ENCODE assay signal across 8 cellular contexts in the genomic region with DNA sequence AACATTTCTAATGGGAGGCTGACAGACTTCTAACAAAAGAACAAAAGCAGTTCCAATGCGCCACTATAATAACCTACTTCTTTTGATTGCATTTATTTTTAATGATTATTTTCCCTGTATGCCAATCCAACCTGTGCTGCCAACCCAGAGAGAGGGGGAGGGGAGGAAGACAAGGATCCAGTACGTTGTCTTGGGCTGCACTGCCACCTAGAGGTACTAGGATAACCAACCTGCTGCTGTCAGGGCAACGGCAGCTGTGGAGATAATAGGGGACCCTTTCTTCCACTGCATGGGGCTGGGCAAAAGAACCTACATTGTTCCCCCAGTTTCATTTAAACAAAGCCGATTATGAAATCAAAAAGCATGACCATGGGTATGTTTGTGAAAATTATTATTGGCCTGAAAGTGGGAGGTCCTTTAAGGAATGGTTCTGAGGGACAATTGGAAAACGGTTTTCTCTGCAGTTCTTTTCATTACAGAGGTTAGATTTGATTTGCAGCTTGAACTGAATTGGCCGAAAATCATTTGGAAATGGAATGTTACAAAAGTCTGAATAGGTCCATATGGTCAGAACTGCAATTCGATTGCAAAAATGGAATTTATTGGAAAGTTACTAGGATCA.
DNase-seq lines count a peak whose midpoint lies in the region; ATAC-seq and TF ChIP-seq lines count a peak whose summit lies in the region.

No MANE protein-coding gene starts in this region.

- no peaks in the 10 kb centered on the region for H3K4me1 Mint-ChIP-seq in activated CD8-positive, alpha-beta memory T cell treated with anti-CD3 and anti-CD28 coated beads, Interleukin-2, amount 10 ng/mL, durations not matched to agents 7 days and 5 days

- H3K36me3 Mint-ChIP-seq in activated CD8-positive, alpha-beta memory T cell treated with anti-CD3 and anti-CD28 coated beads, Interleukin-2, amount 10 ng/mL, durations not matched to agents 7 days and 5 days = no peaks in the 10 kb centered on the region

- H3K4me1 ChIP-seq in vagina = no peaks in the 10 kb centered on the region

- no peaks in the 10 kb centered on the region for H3K36me3 ChIP-seq in vagina

- intact Hi-C loops in vagina (cut with DNase I) = no loop called here

- H3K27me3 Mint-ChIP-seq in activated CD8-positive, alpha-beta memory T cell treated with anti-CD3 and anti-CD28 coated beads, Interleukin-2, amount 10 ng/mL, durations not matched to agents 7 days and 5 days = no peaks in the 10 kb centered on the region

- ATAC-seq in GM21381 (IDR thresholded peaks at IDR 0.05; ENCODE audit: unreplicated experiment) (peak; percentile 94), HG03571 (IDR thresholded peaks at IDR 0.05; ENCODE audit: unreplicated experiment) (peak; percentile 88)
- no peak for ATAC-seq in activated CD8-positive, alpha-beta memory T cell treated with anti-CD3 and anti-CD28 coated beads, Interleukin-2, amount 10 ng/mL, durations not matched to agents 7 days and 5 days

- H3K27ac ChIP-seq in vagina = no peak overlapping the region

- CTCF ChIA-PET in activated CD8-positive, alpha-beta memory T cell treated with anti-CD3 and anti-CD28 coated beads, Interleukin-2, amount 10 ng/mL, durations not matched to agents 7 days and 5 days (lab: Charles Lee) = no interaction called here

- no peaks in the 10 kb centered on the region for H3K9me3 ChIP-seq in vagina

- no peaks in the 10 kb centered on the region for H3K27me3 ChIP-seq in vagina

- no peaks in the 10 kb centered on the region for H3K9me3 Mint-ChIP-seq in activated CD8-positive, alpha-beta memory T cell treated with anti-CD3 and anti-CD28 coated beads, Interleukin-2, amount 10 ng/mL, durations not matched to agents 7 days and 5 days (ENCODE audit: low read depth)

- no peak for TF ChIP-seq POLR2A in vagina (IDR thresholded peaks at IDR 0.05)

- H3K4me3 ChIP-seq in fibroblast of villous mesenchyme (ENCODE audit: low read depth, low read length) = no peak overlapping the region
- no peak overlapping the region for H3K4me3 ChIP-seq in vagina

- peak; percentile 90 for TF ChIP-seq CTCF in fibroblast of villous mesenchyme (IDR thresholded peaks at IDR 0.05; ENCODE audit: insufficient read depth, low read depth, low read length)
- peak; percentile 31 to 67 (median 56) for TF ChIP-seq CTCF in vagina (IDR thresholded peaks at IDR 0.05)

- DNase-seq in Daoy (ENCODE audit: low read depth) (peak; percentile 84), NCI-H524 (lab: John Stamatoyannopoulos, UW) (peak; percentile 44 to 64), fibroblast of villous mesenchyme (ENCODE audit: low read depth) (peak; percentile 70), nucleus accumbens (lab: John Stamatoyannopoulos, UW) (peak; percentile 8 to 94 (median 72)), vagina (ENCODE audit: extremely low spot score in 2 of 2) (no peak)
- peak; percentile 48 for DNase-seq in activated CD8-positive, alpha-beta memory T cell treated with anti-CD3 and anti-CD28 coated beads, Interleukin-2, amount 10 ng/mL, durations not matched to agents 7 days and 5 days

- no peak overlapping the region for H3K27ac Mint-ChIP-seq in activated CD8-positive, alpha-beta memory T cell treated with anti-CD3 and anti-CD28 coated beads, Interleukin-2, amount 10 ng/mL, durations not matched to agents 7 days and 5 days

- H3K4me3 Mint-ChIP-seq in activated CD8-positive, alpha-beta memory T cell treated with anti-CD3 and anti-CD28 coated beads, Interleukin-2, amount 10 ng/mL, durations not matched to agents 7 days and 5 days = no peak overlapping the region

Comparison
In these comparisons a context has a peak if more than half of its experiments do, and no peak if none do; other contexts are left out.
1. DNase-seq: peak in Daoy (single experiment), NCI-H524 (2 of 2), activated CD8-positive, alpha-beta memory T cell treated with anti-CD3 and anti-CD28 coated beads, Interleukin-2, amount 10 ng/mL, durations not matched to agents 7 days and 5 days (single experiment), fibroblast of villous mesenchyme (single experiment) and nucleus accumbens (56 of 56); none in vagina (0 of 2).